Comparison of ENCODE assay signal across 1 cellular context in genomic region chr3:17753271-17753992, GRCh38.
TF ChIP-seq lines count a peak whose summit lies in the region.

No MANE protein-coding gene starts in this region.

TF ChIP-seq in GM23338, 12 proteins besides CTCF, POLR2A, EP300 and RAD21:
- no peak for TF ChIP-seq POLR2AphosphoS5 (IDR thresholded peaks at IDR 0.05; ENCODE audit: low read depth)
- TF ChIP-seq ZNF331 (CRISPR knock-in tag; IDR thresholded peaks at IDR 0.05; ENCODE audit: low read depth) = no peak
- TF ChIP-seq EZH2phosphoT487 (IDR thresholded peaks at IDR 0.05; ENCODE audit: unreplicated experiment) = no peak
- no peak for TF ChIP-seq JUNB (IDR thresholded peaks at IDR 0.05; ENCODE audit: unreplicated experiment)
- TF ChIP-seq NANOG (IDR thresholded peaks at IDR 0.05; ENCODE audit: borderline replicate concordance) = no peak
- no peak for TF ChIP-seq ZNF462 (CRISPR knock-in tag; IDR thresholded peaks at IDR 0.05)
- no peak for TF ChIP-seq ZNF114 (CRISPR knock-in tag; IDR thresholded peaks at IDR 0.05)
- TF ChIP-seq EZH2 (IDR thresholded peaks at IDR 0.05; ENCODE audit: low read depth, unreplicated experiment) = no peak
- no peak for TF ChIP-seq CREB1 (CRISPR knock-in tag; IDR thresholded peaks at IDR 0.05; ENCODE audit: low read depth)
- no peak for TF ChIP-seq ETS1 (IDR thresholded peaks at IDR 0.05)
- no peak for TF ChIP-seq REST (IDR thresholded peaks at IDR 0.05; ENCODE audit: unreplicated experiment)
- TF ChIP-seq STAT1 (IDR thresholded peaks at IDR 0.05; ENCODE audit: unreplicated experiment) = no peak
